ENCODE assay signal across 8 cellular contexts in the genomic region with DNA sequence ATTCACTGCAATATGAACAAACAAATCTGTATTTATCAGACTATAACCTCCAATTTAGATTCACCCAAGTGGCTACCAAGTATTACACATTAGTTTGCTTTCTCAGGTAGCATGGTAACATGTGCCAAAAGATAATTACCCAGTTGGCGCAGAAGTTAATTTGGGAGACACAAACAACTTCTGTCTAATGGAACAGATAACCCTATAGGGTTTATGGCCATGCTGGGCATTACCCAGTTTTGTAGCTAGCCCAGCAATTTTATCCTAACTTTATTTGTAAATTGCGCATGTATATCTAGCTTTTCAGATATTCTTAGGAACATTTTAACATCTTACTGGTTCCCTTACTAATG. TPM values are rescaled to one million over a fixed set of nuclear protein-coding genes. Genes with fewer than 3 reads are reported as not detected.
DNase-seq lines count a peak whose midpoint lies in the region; ATAC-seq and TF ChIP-seq lines count a peak whose summit lies in the region.

No MANE protein-coding gene starts in this region.

- H3K4me2 ChIP-seq in PC-3 (ENCODE audit: low read length) = peak overlapping the region; percentile 80

- H3K9me2 ChIP-seq in PC-3 (replicated peaks; ENCODE audit: low read length) = no peaks in the 10 kb centered on the region

- peaks cover 41% of the 10 kb centered on the region for H4K20me1 ChIP-seq in PC-3 (ENCODE audit: low read length)

- no peaks in the 10 kb centered on the region for H3K27me3 ChIP-seq in CD8-positive, alpha-beta T cell (ENCODE audit: insufficient read depth, low read length)
- H3K27me3 ChIP-seq in PC-3 (ENCODE audit: low read length) (no peaks in the 10 kb centered on the region), neutrophil (no peaks in the 10 kb centered on the region)

- H3K27ac Mint-ChIP-seq in CD8-positive, alpha-beta T cell = peak overlapping the region; percentile 97

- ATAC-seq in CD8-positive, alpha-beta T cell = no peak
- no peak for ATAC-seq in PC-3
- no peak for ATAC-seq in HG02642 (IDR thresholded peaks at IDR 0.05; ENCODE audit: poor library complexity, unreplicated experiment)

- H3K9ac ChIP-seq in PC-3 (ENCODE audit: low read length) = peak overlapping the region; percentile 98

- peak overlapping the region; percentile 73 for H3K4me3 ChIP-seq in CD8-positive, alpha-beta T cell (ENCODE audit: low read depth, low read length)
- H3K4me3 ChIP-seq in PC-3 (ENCODE audit: low read length) (peak overlapping the region; percentile 93), epithelial cell of esophagus (ENCODE audit: low read length) (peak overlapping the region; percentile 99), neutrophil (ENCODE audit: low read depth in 1 of 2, low read length in 1 of 2) (peak overlapping the region; percentile 73 to 89)

- peaks cover 28% of the 10 kb centered on the region for H3K4me1 Mint-ChIP-seq in CD8-positive, alpha-beta T cell (ENCODE audit: low read depth)

- H3K9me3 ChIP-seq in CD8-positive, alpha-beta T cell (ENCODE audit: low read length) = no peaks in the 10 kb centered on the region
- H3K9me3 ChIP-seq in PC-3 (ENCODE audit: low read length) (no peaks in the 10 kb centered on the region), neutrophil (no peaks in the 10 kb centered on the region)

- POLR2A ChIA-PET in CD8-positive, alpha-beta T cell (lab: Charles Lee) = interaction anchor here (0.6 to 1.7 kb wide), 4 partner anchors 40 to 1654 kb away, joined by 3 to 37 read pairs (median 4); a partner anchor contains a TSS
- POLR2A ChIA-PET in PC-3 (lab: Charles Lee; ENCODE audit: unreplicated experiment) = interaction anchor here (0.7 to 0.9 kb wide), 2 partner anchors 16 to 668 kb away, joined by 3 to 16 read pairs; no protein-coding TSS in a partner anchor

- no peak for TF ChIP-seq CTCF in CD8-positive, alpha-beta T cell (IDR thresholded peaks at IDR 0.05)
- TF ChIP-seq CTCF in PC-3 (conservative IDR thresholded peaks at IDR 0.05; ENCODE audit: low read depth, low read length) (no peak), epithelial cell of esophagus (IDR thresholded peaks at IDR 0.05; ENCODE audit: insufficient read depth, low read depth, low read length, missing control alignments) (no peak), neutrophil (IDR thresholded peaks at IDR 0.05) (no peak)

- peaks cover 27% of the 10 kb centered on the region for H3K4me1 ChIP-seq in CD8-positive, alpha-beta T cell (ENCODE audit: insufficient read depth, low read length)
- H3K4me1 ChIP-seq in PC-3 (ENCODE audit: insufficient read depth, low read length) = peaks cover 17% of the 10 kb centered on the region
- peaks cover 29 to 34% of the 10 kb centered on the region in 2 experiments for H3K4me1 ChIP-seq in neutrophil (ENCODE audit: control insufficient read depth in 1 of 2, insufficient read depth in 1 of 2, low read depth in 1 of 2, low read length in 1 of 2)

- no peaks in the 10 kb centered on the region for H3K27me3 Mint-ChIP-seq in CD8-positive, alpha-beta T cell (ENCODE audit: low read depth)

- intact Hi-C loops in CD8-positive, alpha-beta T cell (cut with DNase I, micrococcal nuclease) = loop anchor here (5.0 to 10.0 kb wide), 2 partner anchors 588 to 904 kb away; a partner anchor contains a TSS
- intact Hi-C loops in PC-3 (cut with micrococcal nuclease) = no loop called here

- H3K27ac ChIP-seq in CD8-positive, alpha-beta T cell (ENCODE audit: low read depth, low read length) = peak overlapping the region; percentile 84
- H3K27ac ChIP-seq in PC-3 (ENCODE audit: low read length) (peak overlapping the region; percentile 71), neutrophil (peak overlapping the region; percentile 83)

- H3K4me3 Mint-ChIP-seq in CD8-positive, alpha-beta T cell = peak overlapping the region; percentile 94

- peaks cover 41% of the 10 kb centered on the region for H3K79me2 ChIP-seq in PC-3 (ENCODE audit: low read length)

- H3K9me3 Mint-ChIP-seq in CD8-positive, alpha-beta T cell = peaks cover 5% of the 10 kb centered on the region

- peaks cover 35% of the 10 kb centered on the region for H3F3A ChIP-seq in PC-3 (ENCODE audit: low read length, unreplicated experiment)

- H3K36me3 ChIP-seq in CD8-positive, alpha-beta T cell (ENCODE audit: insufficient read depth, low read length) = peaks cover 26% of the 10 kb centered on the region
- H3K36me3 ChIP-seq in PC-3 (ENCODE audit: low read depth, low read length) = peaks cover 34% of the 10 kb centered on the region
- H3K36me3 ChIP-seq in neutrophil = peaks cover 17% of the 10 kb centered on the region

- DNase-seq in CD8-positive, alpha-beta T cell = no peak
- DNase-seq in PC-3 (peak; percentile 19), epithelial cell of esophagus (ENCODE audit: low read depth) (no peak), MV-4-11 (lab: John Stamatoyannopoulos, UW) (no peak), NCI-H1048 (lab: John Stamatoyannopoulos, UW) (no peak), cerebellar cortex (ENCODE audit: low spot score) (no peak)

- peaks cover 46% of the 10 kb centered on the region for H3K36me3 Mint-ChIP-seq in CD8-positive, alpha-beta T cell

- CTCF ChIA-PET in CD8-positive, alpha-beta T cell (lab: Charles Lee) = interaction anchor here (1.2 to 2.1 kb wide), 2 partner anchors 20 to 39 kb away, joined by 3 to 7 read pairs; a partner anchor contains a TSS
- CTCF ChIA-PET in PC-3 (lab: Charles Lee) = interaction anchor here (1.1 to 1.3 kb wide), 3 partner anchors 58 to 455 kb away, joined by 3 to 5 read pairs (median 4); no protein-coding TSS in a partner anchor

- no TSS peak for BruUV-seq in PC-3 (replicated peaks; lab: Mats Ljungman, UMichigan)

- H2AFZ ChIP-seq in PC-3 (ENCODE audit: low read length) = no peak overlapping the region

RNA-seq across cellular contexts. Expression of a gene that starts 0.8 kb away (rescaled TPM):
- total RNA-seq in CD8-positive, alpha-beta T cell = 10 to 100 TPM; 54.3 to 56.8 TPM
- total RNA-seq in PC-3 (2014; rRNA removed) = 40.0 and 44.9 TPM in 2 replicates

RNA-seq across cellular contexts. Expression of a gene that starts 39.2 kb away (rescaled TPM):
- total RNA-seq in CD8-positive, alpha-beta T cell = 10 to 100 TPM; 10.6 to 12.7 TPM
- 10.7 and 11.1 TPM in 2 replicates for total RNA-seq in PC-3 (2014; rRNA removed)
